8 cellular contexts compared by ENCODE assay signal in the genomic region with DNA sequence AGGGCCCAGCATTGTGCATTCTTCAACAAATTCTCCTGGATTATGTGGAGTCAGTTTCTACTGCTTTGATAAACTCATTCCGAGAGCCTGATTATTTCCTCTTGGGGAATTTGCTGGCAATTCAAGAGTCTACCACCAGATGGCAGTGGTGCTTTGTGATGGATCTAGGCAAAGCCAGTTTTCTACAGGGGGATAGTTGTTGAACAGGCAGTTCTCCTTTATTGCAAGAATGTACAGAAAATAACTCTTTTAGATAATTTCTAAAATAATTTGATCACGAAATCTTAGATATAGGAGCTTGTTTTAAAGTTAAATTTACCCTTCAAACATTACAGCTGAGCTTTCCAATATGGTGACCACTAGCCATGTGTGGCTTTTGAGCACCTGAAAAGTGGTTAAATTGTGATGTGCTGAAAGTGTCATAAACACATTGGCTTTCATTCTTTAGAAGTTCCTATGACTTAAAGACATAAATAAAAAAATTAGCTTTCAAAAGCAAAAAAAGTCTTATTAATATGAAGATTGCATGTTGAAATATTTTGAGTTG.
DNase-seq lines count a peak whose midpoint lies in the region; ATAC-seq and TF ChIP-seq lines count a peak whose summit lies in the region.

No MANE protein-coding gene starts in this region.

- H3K9me2 ChIP-seq in HCT116 (ENCODE audit: insufficient read depth): no peaks in the 10 kb centered on the region

- H3K27me3 Mint-ChIP-seq in CD8-positive, alpha-beta T cell (ENCODE audit: low read depth): no peaks in the 10 kb centered on the region

- H3K4me3 Mint-ChIP-seq in CD8-positive, alpha-beta T cell: no peak overlapping the region

- TF ChIP-seq CTCF in CD8-positive, alpha-beta T cell (IDR thresholded peaks at IDR 0.05): peak; percentile 71
- peak; percentile 87 to 96 (median 91) for TF ChIP-seq CTCF in HCT116 (IDR thresholded peaks at IDR 0.05 in 2 of 3, conservative IDR thresholded peaks at IDR 0.05 in 1 of 3; ENCODE audit: borderline replicate concordance in 1 of 3, insufficient read depth in 1 of 3, low read depth in 2 of 3, low read length in 2 of 3)
- TF ChIP-seq CTCF in upper lobe of left lung (IDR thresholded peaks at IDR 0.05): peak; percentile 80 to 90 (median 85)

- H3K9me3 Mint-ChIP-seq in CD8-positive, alpha-beta T cell: peaks cover 11% of the 10 kb centered on the region

- ATAC-seq in CD8-positive, alpha-beta T cell: no peak
- ATAC-seq in HCT116 (peak; percentile 75), upper lobe of left lung (ENCODE audit: low FRiP score in 2 of 2) (peak in 1 of 2 donors; percentile 55), HG03469 (IDR thresholded peaks at IDR 0.05; ENCODE audit: unreplicated experiment) (no peak)

- CTCF ChIA-PET in CD8-positive, alpha-beta T cell (lab: Charles Lee): interaction anchor here (0.7 to 2.3 kb wide), 26 partner anchors 9 to 751 kb away, joined by 3 to 20 read pairs (median 4); no protein-coding TSS in a partner anchor
- CTCF ChIA-PET in HCT116 (lab: Charles Lee): interaction anchor here (0.9 to 1.1 kb wide), 3 partner anchors 70 to 718 kb away, joined by 3 read pairs; no protein-coding TSS in a partner anchor

- no peaks in the 10 kb centered on the region for H3K4me1 ChIP-seq in CD8-positive, alpha-beta T cell (ENCODE audit: insufficient read depth, low read length)
- H3K4me1 ChIP-seq in HCT116 (ENCODE audit: control insufficient read depth in 1 of 2, insufficient read depth in 2 of 2, low read length in 2 of 2) (no peaks in the 10 kb centered on the region), upper lobe of left lung (peaks cover 0 to 9% (median 5%) of the 10 kb centered on the region in 4 donors)

- 17 to 34% methylated on average over 2 of the region's 2 CpGs for WGBS in upper lobe of left lung, 2 donors

- H4K20me1 ChIP-seq in HCT116 (ENCODE audit: insufficient read depth): no peaks in the 10 kb centered on the region

- H3K4me3 ChIP-seq in CD8-positive, alpha-beta T cell (ENCODE audit: low read depth, low read length): no peak overlapping the region
- H3K4me3 ChIP-seq in HCT116 (replicated peaks in 1 of 2; ENCODE audit: low read depth in 1 of 2, low read length in 2 of 2): no peak overlapping the region
- no peak overlapping the region for H3K4me3 ChIP-seq in upper lobe of left lung

- H3K27ac ChIP-seq in CD8-positive, alpha-beta T cell (ENCODE audit: low read depth, low read length): no peak overlapping the region
- H3K27ac ChIP-seq in HCT116 (ENCODE audit: low read depth, low read length): no peak overlapping the region
- no peak overlapping the region for H3K27ac ChIP-seq in upper lobe of left lung

- H3K27me3 ChIP-seq in CD8-positive, alpha-beta T cell (ENCODE audit: insufficient read depth, low read length): no peaks in the 10 kb centered on the region
- H3K27me3 ChIP-seq in HCT116 (ENCODE audit: insufficient read depth, low read length) (no peaks in the 10 kb centered on the region), upper lobe of left lung (no peaks in the 10 kb centered on the region)

- no TSS peak for BruUV-seq in HCT116 (replicated peaks; lab: Mats Ljungman, UMichigan)

- no peaks in the 10 kb centered on the region for H3K9me3 ChIP-seq in CD8-positive, alpha-beta T cell (ENCODE audit: low read length)
- H3K9me3 ChIP-seq in HCT116 (ENCODE audit: control insufficient read depth in 1 of 2, insufficient read depth in 1 of 2, low read depth in 1 of 2, low read length in 2 of 2): no peaks in the 10 kb centered on the region
- H3K9me3 ChIP-seq in upper lobe of left lung: no peaks in the 10 kb centered on the region

- RAD21 ChIA-PET in HCT116 (lab: Charles Lee; ENCODE audit: low non-redundant PET in 1 of 2, low total read pairs in 2 of 2, uncharacterized antibody in 2 of 2, unreplicated experiment in 2 of 2): no interaction called here

- no peak for TF ChIP-seq POLR2A in HCT116 (IDR thresholded peaks at IDR 0.05; ENCODE audit: borderline replicate concordance, extremely low read depth, insufficient read depth, insufficient read length)
- TF ChIP-seq POLR2A in upper lobe of left lung (IDR thresholded peaks at IDR 0.05): no peak

- H2AFZ ChIP-seq in HCT116 (ENCODE audit: low read depth, low read length, poor library complexity, severe bottlenecking): peak overlapping the region; percentile 75

- POLR2A ChIA-PET in CD8-positive, alpha-beta T cell (lab: Charles Lee): no interaction called here
- POLR2A ChIA-PET in HCT116 (lab: Charles Lee): interaction anchor here (2.8 kb wide), 1 partner anchor 367 kb away, joined by 7 read pairs; a partner anchor contains a TSS

- H3K4me1 Mint-ChIP-seq in CD8-positive, alpha-beta T cell (ENCODE audit: low read depth): no peaks in the 10 kb centered on the region

- no peaks in the 10 kb centered on the region for H3K36me3 ChIP-seq in CD8-positive, alpha-beta T cell (ENCODE audit: insufficient read depth, low read length)
- H3K36me3 ChIP-seq in HCT116 (ENCODE audit: control insufficient read depth in 1 of 2, insufficient read depth in 2 of 2, low read length in 2 of 2) (no peaks in the 10 kb centered on the region), upper lobe of left lung (no peaks in the 10 kb centered on the region)

- intact Hi-C loops in CD8-positive, alpha-beta T cell (cut with DNase I, micrococcal nuclease): loop anchor here (1.0 to 5.0 kb wide), 6 partner anchors 625 to 748 kb away; no protein-coding TSS in a partner anchor
- intact Hi-C loops in HCT116 (cut with micrococcal nuclease): loop anchor here (1.0 to 2.0 kb wide), 3 partner anchors 88 to 625 kb away; a partner anchor contains a TSS

- H3K36me3 Mint-ChIP-seq in CD8-positive, alpha-beta T cell: no peaks in the 10 kb centered on the region

- no peaks in the 10 kb centered on the region for H3K79me2 ChIP-seq in HCT116 (ENCODE audit: insufficient read depth, low read length)

- TF ChIP-seq EP300 in upper lobe of left lung (IDR thresholded peaks at IDR 0.05): no peak

- no peak overlapping the region for H3K27ac Mint-ChIP-seq in CD8-positive, alpha-beta T cell

- peak; percentile 93 for TF ChIP-seq RAD21 in HCT116 (IDR thresholded peaks at IDR 0.05; ENCODE audit: low read depth)

- peak in 6 of 7 experiments; percentile 46 to 71 (median 62) for DNase-seq in CD8-positive, alpha-beta T cell
- DNase-seq in HCT116 (ENCODE audit: low read depth, low spot score): peak; percentile 69
- DNase-seq in NOMO-1 treated with DMSO at 0.1 percent for 48 hours (lab: John Stamatoyannopoulos, UW; ENCODE audit: unreplicated experiment): peak; percentile 72
- peak; percentile 13 to 27 for DNase-seq in activated CD8-positive, alpha-beta memory T cell treated with anti-CD3 and anti-CD28 coated beads for 1 hour (ENCODE audit: extremely low read depth in 1 of 2, low read depth in 1 of 2)
- peak; percentile 46 for DNase-seq in epidermal melanocyte (ENCODE audit: insufficient read length, low spot score)
- DNase-seq in occipital lobe (lab: John Stamatoyannopoulos, UW): peak; percentile 12
- DNase-seq in upper lobe of left lung: no peak

- no peak overlapping the region for H3K9ac ChIP-seq in HCT116 (ENCODE audit: low read length)

- no peak overlapping the region for H3K4me2 ChIP-seq in HCT116 (ENCODE audit: low read length)

TF ChIP-seq in HCT116, 20 proteins besides CTCF, POLR2A, EP300 and RAD21:
- TF ChIP-seq JUND (IDR thresholded peaks at IDR 0.05): no peak
- TF ChIP-seq TCF7L2 (IDR thresholded peaks at IDR 0.05; ENCODE audit: borderline replicate concordance, extremely low read depth, insufficient read depth, insufficient read length): no peak
- TF ChIP-seq, protein P1, sequence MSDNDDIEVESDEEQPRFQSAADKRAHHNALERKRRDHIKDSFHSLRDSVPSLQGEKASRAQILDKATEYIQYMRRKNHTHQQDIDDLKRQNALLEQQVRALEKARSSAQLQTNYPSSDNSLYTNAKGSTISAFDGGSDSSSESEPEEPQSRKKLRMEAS (IDR thresholded peaks at IDR 0.05): no peak
- TF ChIP-seq CEBPB (IDR thresholded peaks at IDR 0.05; ENCODE audit: low read depth): no peak
- TF ChIP-seq ELF1 (IDR thresholded peaks at IDR 0.05; ENCODE audit: borderline replicate concordance, low read depth): no peak
- TF ChIP-seq EGR1 (IDR thresholded peaks at IDR 0.05; ENCODE audit: low read depth): no peak
- TF ChIP-seq POLR2AphosphoS5 (IDR thresholded peaks at IDR 0.05; ENCODE audit: low read depth, low read length): no peak
- no peak for TF ChIP-seq CBX3 (IDR thresholded peaks at IDR 0.05; ENCODE audit: low read depth)
- TF ChIP-seq, protein P2, sequence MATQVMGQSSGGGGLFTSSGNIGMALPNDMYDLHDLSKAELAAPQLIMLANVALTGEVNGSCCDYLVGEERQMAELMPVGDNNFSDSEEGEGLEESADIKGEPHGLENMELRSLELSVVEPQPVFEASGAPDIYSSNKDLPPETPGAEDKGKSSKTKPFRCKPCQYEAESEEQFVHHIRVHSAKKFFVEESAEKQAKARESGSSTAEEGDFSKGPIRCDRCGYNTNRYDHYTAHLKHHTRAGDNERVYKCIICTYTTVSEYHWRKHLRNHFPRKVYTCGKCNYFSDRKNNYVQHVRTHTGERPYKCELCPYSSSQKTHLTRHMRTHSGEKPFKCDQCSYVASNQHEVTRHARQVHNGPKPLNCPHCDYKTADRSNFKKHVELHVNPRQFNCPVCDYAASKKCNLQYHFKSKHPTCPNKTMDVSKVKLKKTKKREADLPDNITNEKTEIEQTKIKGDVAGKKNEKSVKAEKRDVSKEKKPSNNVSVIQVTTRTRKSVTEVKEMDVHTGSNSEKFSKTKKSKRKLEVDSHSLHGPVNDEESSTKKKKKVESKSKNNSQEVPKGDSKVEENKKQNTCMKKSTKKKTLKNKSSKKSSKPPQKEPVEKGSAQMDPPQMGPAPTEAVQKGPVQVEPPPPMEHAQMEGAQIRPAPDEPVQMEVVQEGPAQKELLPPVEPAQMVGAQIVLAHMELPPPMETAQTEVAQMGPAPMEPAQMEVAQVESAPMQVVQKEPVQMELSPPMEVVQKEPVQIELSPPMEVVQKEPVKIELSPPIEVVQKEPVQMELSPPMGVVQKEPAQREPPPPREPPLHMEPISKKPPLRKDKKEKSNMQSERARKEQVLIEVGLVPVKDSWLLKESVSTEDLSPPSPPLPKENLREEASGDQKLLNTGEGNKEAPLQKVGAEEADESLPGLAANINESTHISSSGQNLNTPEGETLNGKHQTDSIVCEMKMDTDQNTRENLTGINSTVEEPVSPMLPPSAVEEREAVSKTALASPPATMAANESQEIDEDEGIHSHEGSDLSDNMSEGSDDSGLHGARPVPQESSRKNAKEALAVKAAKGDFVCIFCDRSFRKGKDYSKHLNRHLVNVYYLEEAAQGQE (IDR thresholded peaks at IDR 0.05; ENCODE audit: low read depth): no peak
- TF ChIP-seq SIN3A (IDR thresholded peaks at IDR 0.05; ENCODE audit: low read depth): no peak
- TF ChIP-seq EZH2 (IDR thresholded peaks at IDR 0.05): no peak
TF ChIP-seq in HCT116: peak in this region for 0.

Comparison
In these comparisons a context has a peak if more than half of its experiments do, and no peak if none do; other contexts are left out.
1. DNase-seq: peak in CD8-positive, alpha-beta T cell (6 of 7), HCT116 (single experiment), NOMO-1 treated with DMSO at 0.1 percent for 48 hours (single experiment), activated CD8-positive, alpha-beta memory T cell treated with anti-CD3 and anti-CD28 coated beads for 1 hour (2 of 2), epidermal melanocyte (single experiment) and occipital lobe (single experiment); none in upper lobe of left lung (0 of 2).
2. Peak in every context shown above with its lines, with median percentiles within 50 percentile points of each other: CTCF ChIP-seq.